ENCODE assay signal across 31 cellular contexts in the genomic region with DNA sequence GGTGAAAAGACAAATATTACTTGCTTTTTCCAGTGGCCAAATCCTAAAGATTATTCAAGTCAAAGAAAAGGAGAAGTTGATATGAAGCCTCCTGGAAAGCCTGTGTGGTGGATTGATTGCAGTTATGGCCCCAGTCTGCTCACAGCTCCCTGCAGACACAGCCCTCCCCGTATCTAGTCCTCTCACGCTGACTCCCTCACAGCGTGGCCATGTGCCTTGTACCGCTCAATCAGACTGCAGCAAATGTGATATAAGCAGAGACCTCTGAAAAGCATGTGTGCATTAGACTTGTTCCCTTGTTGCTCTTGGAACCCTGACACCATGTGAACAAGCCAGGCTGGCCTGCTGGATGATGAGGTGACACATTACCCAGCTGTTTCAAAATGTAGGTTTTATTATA.
"Had no signal": no experiment of that assay in that cellular context is flagged by ENCODE, and none has a peak within 500 bp of the region (broad histone marks: within the 10 kb centered on the region; RNA-seq: fewer than 3 reads in every experiment).

No MANE protein-coding gene starts in this region.

- H3K9me3 Mint-ChIP-seq: activated naive CD8-positive, alpha-beta T cell treated with anti-CD3 and anti-CD28 coated beads, Interleukin-2, amount 10 ng/mL, durations not matched to agents 7 days and 5 days had no signal

- H3K36me3 ChIP-seq: breast epithelium had no signal

- H3K4me3 Mint-ChIP-seq: activated CD4-positive, alpha-beta memory T cell treated with anti-CD3 and anti-CD28 coated beads, Interleukin-2, amount 10 ng/mL, durations not matched to agents 7 days and 5 days; activated naive CD4-positive, alpha-beta T cell treated with anti-CD3 and anti-CD28 coated beads, Interleukin-2, amount 50 U/mL, for 24 hours; activated naive CD8-positive, alpha-beta T cell treated with anti-CD3 and anti-CD28 coated beads, Interleukin-2, amount 10 ng/mL, durations not matched to agents 7 days and 5 days; activated T-cell treated with anti-CD3 and anti-CD28 coated beads, Interleukin-2, amount 50 U/mL, for 72 hours; activated T-helper 17 cell treated with anti-CD3 and anti-CD28 coated beads, Interleukin-2, amount 50 U/mL, for 72 hours had no signal

- H3K27ac ChIP-seq: body of pancreas, breast epithelium, PC-9, RWPE1, VCaP had no signal

- H3K27me3 Mint-ChIP-seq: activated CD4-positive, alpha-beta memory T cell treated with anti-CD3 and anti-CD28 coated beads, Interleukin-2, amount 10 ng/mL, durations not matched to agents 7 days and 5 days; activated naive CD4-positive, alpha-beta T cell treated with anti-CD3 and anti-CD28 coated beads, Interleukin-2, amount 50 U/mL, for 24 hours; activated naive CD8-positive, alpha-beta T cell treated with anti-CD3 and anti-CD28 coated beads, Interleukin-2, amount 10 ng/mL, durations not matched to agents 7 days and 5 days; activated T-helper 17 cell treated with anti-CD3 and anti-CD28 coated beads, Interleukin-2, amount 50 U/mL, for 72 hours had no signal

- H3K9me3 ChIP-seq: body of pancreas, breast epithelium had no signal

- H2AFZ ChIP-seq: PC-9 had no signal

- H3K4me2 ChIP-seq: PC-9 had no signal

- H3K27me3 ChIP-seq: body of pancreas, breast epithelium had no signal

- ATAC-seq: activated T-cell treated with anti-CD3 and anti-CD28 coated beads, Interleukin-2, amount 50 U/mL, for 72 hours; activated T-helper 17 cell treated with anti-CD3 and anti-CD28 coated beads, Interleukin-2, amount 50 U/mL, for 72 hours; body of pancreas; Right ventricle myocardium inferior had no signal

- DNase-seq: activated CD4-positive, alpha-beta memory T cell treated with anti-CD3 and anti-CD28 coated beads, Interleukin-2, amount 10 ng/mL, durations not matched to agents 7 days and 5 days; activated CD4-positive, alpha-beta T cell treated with anti-CD3 and anti-CD28 coated beads for 1 hour; activated CD4-positive, alpha-beta T cell treated with anti-CD3 and anti-CD28 coated beads for 48 hours; activated CD4-positive, CD25-positive, alpha-beta regulatory T cell; activated gamma-delta T cell; activated naive CD4-positive, alpha-beta T cell treated with Interleukin-2 at 50 U/mL for 16 hours; activated naive CD8-positive, alpha-beta T cell treated with anti-CD3 and anti-CD28 coated beads, Interleukin-2, amount 10 ng/mL, durations not matched to agents 7 days and 5 days; activated T-cell treated with anti-CD3 and anti-CD28 coated beads, Interleukin-2, amount 50 U/mL, for 1 hour; activated T-cell treated with anti-CD3 and anti-CD28 coated beads, Interleukin-2, amount 50 U/mL, for 72 hours; body of pancreas; NCI-H1048; NCI-H1105 treated with DMSO at 0.1 percent for 48 hours; NCI-H1436; NCI-H1694; NCI-H1930; NCI-H2081 treated with DMSO at 0.1 percent for 48 hours; NCI-H226; NCI-H446 treated with DMSO at 0.1 percent for 48 hours; NCI-H524; NCI-H69; PC-9; SW 1271; T-helper 1 cell; T-helper 2 cell; T-helper 9 cell had no signal

- H3K4me1 ChIP-seq: body of pancreas, breast epithelium had no signal

- H3K4me1 Mint-ChIP-seq: activated CD4-positive, alpha-beta memory T cell treated with anti-CD3 and anti-CD28 coated beads, Interleukin-2, amount 10 ng/mL, durations not matched to agents 7 days and 5 days; activated naive CD4-positive, alpha-beta T cell treated with anti-CD3 and anti-CD28 coated beads, Interleukin-2, amount 50 U/mL, for 24 hours; activated naive CD8-positive, alpha-beta T cell treated with anti-CD3 and anti-CD28 coated beads, Interleukin-2, amount 10 ng/mL, durations not matched to agents 7 days and 5 days; activated T-helper 17 cell treated with anti-CD3 and anti-CD28 coated beads, Interleukin-2, amount 50 U/mL, for 72 hours had no signal

- H3K36me3 Mint-ChIP-seq: activated naive CD4-positive, alpha-beta T cell treated with anti-CD3 and anti-CD28 coated beads, Interleukin-2, amount 50 U/mL, for 24 hours; activated naive CD8-positive, alpha-beta T cell treated with anti-CD3 and anti-CD28 coated beads, Interleukin-2, amount 10 ng/mL, durations not matched to agents 7 days and 5 days had no signal

- H3K27ac Mint-ChIP-seq: activated CD4-positive, alpha-beta memory T cell treated with anti-CD3 and anti-CD28 coated beads, Interleukin-2, amount 10 ng/mL, durations not matched to agents 7 days and 5 days; activated naive CD4-positive, alpha-beta T cell treated with anti-CD3 and anti-CD28 coated beads, Interleukin-2, amount 50 U/mL, for 24 hours; activated naive CD8-positive, alpha-beta T cell treated with anti-CD3 and anti-CD28 coated beads, Interleukin-2, amount 10 ng/mL, durations not matched to agents 7 days and 5 days; activated T-cell treated with anti-CD3 and anti-CD28 coated beads, Interleukin-2, amount 50 U/mL, for 72 hours; activated T-helper 17 cell treated with anti-CD3 and anti-CD28 coated beads, Interleukin-2, amount 50 U/mL, for 72 hours had no signal

- H3K4me3 ChIP-seq: body of pancreas, breast epithelium, PC-9 had no signal
